In the genomic region with DNA sequence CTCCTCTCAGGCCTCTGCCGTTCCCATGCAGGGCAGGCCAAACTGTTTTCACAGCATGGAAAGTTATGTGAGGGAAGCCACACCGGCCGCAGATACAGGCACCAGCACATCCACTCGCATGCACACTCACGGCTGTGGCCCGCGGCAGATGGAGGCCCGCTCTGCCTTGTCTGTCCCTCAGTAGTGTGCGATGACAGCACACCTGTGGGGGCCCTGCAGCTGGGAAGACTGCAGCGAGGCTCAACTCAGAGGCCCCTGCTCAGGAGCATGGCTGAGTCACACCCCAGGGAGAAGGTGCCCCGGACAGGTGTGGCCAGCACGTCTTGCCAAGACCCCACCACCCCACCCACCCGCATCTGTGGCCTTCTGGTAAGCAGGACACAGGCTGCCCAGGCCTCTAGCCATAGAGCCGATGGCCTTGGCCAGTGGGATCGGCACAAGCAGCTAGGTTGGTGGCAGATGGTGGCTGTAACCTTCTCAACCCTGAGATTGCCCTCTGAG, we compare ENCODE assay signal across 10 cellular contexts. TPM values are rescaled to one million over a fixed set of nuclear protein-coding genes. Genes with fewer than 3 reads are reported as not detected.
DNase-seq lines count a peak whose midpoint lies in the region; ATAC-seq, FAIRE-seq and TF ChIP-seq lines count a peak whose summit lies in the region.
"Had no signal": no experiment of that assay in that cellular context is flagged by ENCODE, and none has a peak within 500 bp of the region (broad histone marks: within the 10 kb centered on the region; RNA-seq: fewer than 3 reads in every experiment).

No MANE protein-coding gene starts in this region.

- CTCF ChIA-PET in MCF 10A (lab: Yijun Ruan, JAX): interaction anchor here (0.6 kb wide), 1 partner anchor 23 kb away, joined by 3 read pairs; no protein-coding TSS in a partner anchor

- DNase-seq in Karpas-422: no peak
- DNase-seq in MCF 10A (ENCODE audit: unreplicated experiment): no peak
- no peak for DNase-seq in small intestine
- DNase-seq in GM10266 (ENCODE audit: extremely low spot score): no peak
- no peak for DNase-seq in head of caudate nucleus
- DNase-seq: MV-4-11, upper lobe of right lung had no signal

- peaks cover 36% of the 10 kb centered on the region for H3K79me2 ChIP-seq in Karpas-422 (ENCODE audit: low read length)

- no peaks in the 10 kb centered on the region for H3K9me2 ChIP-seq in Karpas-422 (replicated peaks; ENCODE audit: insufficient read depth, low read length)

- H3K4me3 Mint-ChIP-seq in MCF 10A (ENCODE audit: unreplicated experiment) (peak overlapping the region; percentile 83), nephron (peak overlapping the region; percentile 79 to 86 (median 83))

- no peaks in the 10 kb centered on the region for H3K9me3 ChIP-seq in BLaER1 treated with 17β-estradiol and CSF1 and Interleukin-3, amounts not matched to agents 10 nM and 100 nM (replicated peaks in 1 of 11)
- no peaks in the 10 kb centered on the region for H3K9me3 ChIP-seq in Karpas-422 (ENCODE audit: low read length)
- H3K9me3 ChIP-seq in small intestine (ENCODE audit: control insufficient read depth, low read depth): no peaks in the 10 kb centered on the region
- H3K9me3 ChIP-seq: upper lobe of right lung had no signal

- H2AFZ ChIP-seq in Karpas-422 (ENCODE audit: low read length): no peak overlapping the region

- H3K27me3 ChIP-seq in BLaER1 treated with 17β-estradiol and CSF1 and Interleukin-3, amounts not matched to agents 10 nM and 100 nM: no peaks in the 10 kb centered on the region
- H3K27me3 ChIP-seq in Karpas-422 (ENCODE audit: low read length) (no peaks in the 10 kb centered on the region), small intestine (ENCODE audit: control insufficient read depth in 2 of 2, insufficient read depth in 2 of 2, low read length in 2 of 2) (no peaks in the 10 kb centered on the region)
- H3K27me3 ChIP-seq: upper lobe of right lung had no signal

- H3K36me3 ChIP-seq in BLaER1 treated with 17β-estradiol and CSF1 and Interleukin-3, amounts not matched to agents 10 nM and 100 nM: peaks cover 0 to 27% (median 20%) of the 10 kb centered on the region in 11 experiments; a peak in 20 of 22 replicates
- no peaks in the 10 kb centered on the region for H3K36me3 ChIP-seq in Karpas-422 (ENCODE audit: insufficient read depth, low read length)
- H3K36me3 ChIP-seq in small intestine (ENCODE audit: control insufficient read depth in 2 of 2, insufficient read depth in 2 of 2, low read length in 2 of 2): no peaks in the 10 kb centered on the region
- H3K36me3 ChIP-seq: upper lobe of right lung had no signal

- H3K36me3 Mint-ChIP-seq in MCF 10A (ENCODE audit: insufficient read depth, unreplicated experiment): peaks cover 19% of the 10 kb centered on the region
- peaks cover 6% of the 10 kb centered on the region for H3K36me3 Mint-ChIP-seq in nephron (ENCODE audit: low read depth)

- FAIRE-seq in small intestine (lab: Jason Lieb, UNC): no peak

- peak overlapping the region in 10 of 11 experiments; percentile 97 to 100 (median 99); a peak in 15 of 22 replicates for H3K9ac ChIP-seq in BLaER1 treated with 17β-estradiol and CSF1 and Interleukin-3, amounts not matched to agents 10 nM and 100 nM
- peak overlapping the region; percentile 87; the same call in 1 of the 2 replicates for H3K9ac ChIP-seq in Karpas-422 (ENCODE audit: low read length)

- no peak overlapping the region for H3K27ac Mint-ChIP-seq in MCF 10A (ENCODE audit: low read depth, unreplicated experiment)
- H3K27ac Mint-ChIP-seq in nephron: peak overlapping the region in 2 of 3 experiments; percentile 40 to 41

- no peaks in the 10 kb centered on the region for H3K9me3 Mint-ChIP-seq in MCF 10A (ENCODE audit: unreplicated experiment)
- H3K9me3 Mint-ChIP-seq in nephron: no peaks in the 10 kb centered on the region

- intact Hi-C loops in MCF 10A (cut with micrococcal nuclease) (no loop called here), head of caudate nucleus (cut with DNase I) (loop anchor here (5.0 kb wide), 1 partner anchor 43 kb away; a partner anchor contains a TSS)

- peaks cover 33 to 42% (median 38%) of the 10 kb centered on the region in 10 experiments for H3K4me1 ChIP-seq in BLaER1 treated with 17β-estradiol and CSF1 and Interleukin-3, amounts not matched to agents 10 nM and 100 nM
- peaks cover 34% of the 10 kb centered on the region for H3K4me1 ChIP-seq in Karpas-422 (ENCODE audit: low read length)
- H3K4me1 ChIP-seq in small intestine (ENCODE audit: control insufficient read depth in 2 of 2, insufficient read depth in 1 of 2, low read depth in 1 of 2, low read length in 1 of 2): peaks cover 3 to 10% of the 10 kb centered on the region in 2 donors

- ATAC-seq in HG02840 (IDR thresholded peaks at IDR 0.05; ENCODE audit: low FRiP score, unreplicated experiment): no peak

- peak overlapping the region; percentile 90 to 99 (median 96) for H3K4me2 ChIP-seq in BLaER1 treated with 17β-estradiol and CSF1 and Interleukin-3, amounts not matched to agents 10 nM and 100 nM
- peak overlapping the region; percentile 94 for H3K4me2 ChIP-seq in Karpas-422 (ENCODE audit: low read depth, low read length, poor library complexity, severe bottlenecking)

- no peak overlapping the region for H3K27ac ChIP-seq in BLaER1 treated with 17β-estradiol and CSF1 and Interleukin-3, amounts not matched to agents 10 nM and 100 nM
- H3K27ac ChIP-seq in Karpas-422 (ENCODE audit: low read length): no peak overlapping the region
- H3K27ac ChIP-seq in small intestine (ENCODE audit: low read depth in 1 of 2, low read length in 1 of 2): no peak overlapping the region

- peaks cover 30 to 35% (median 32%) of the 10 kb centered on the region in 11 experiments for H4K20me1 ChIP-seq in BLaER1 treated with 17β-estradiol and CSF1 and Interleukin-3, amounts not matched to agents 10 nM and 100 nM
- peaks cover 31% of the 10 kb centered on the region; the same call in 1 of the 2 replicates for H4K20me1 ChIP-seq in Karpas-422 (ENCODE audit: insufficient read depth, low read depth, low read length)

- no peak for TF ChIP-seq CTCF in MCF 10A (IDR thresholded peaks at IDR 0.05; ENCODE audit: unreplicated experiment)
- no peak for TF ChIP-seq CTCF in nephron (IDR thresholded peaks at IDR 0.05; ENCODE audit: unreplicated experiment in 3 of 3)
- TF ChIP-seq CTCF in GM10266 (IDR thresholded peaks at IDR 0.05; ENCODE audit: control insufficient read depth, insufficient read depth, low read depth, missing control alignments): no peak

- POLR2A ChIA-PET in MCF 10A (lab: Yijun Ruan, JAX): interaction anchor here (1.3 kb wide), 1 partner anchor 16 kb away, joined by 3 read pairs; no protein-coding TSS in a partner anchor

- H3K4me3 ChIP-seq in BLaER1 treated with 17β-estradiol and CSF1 and Interleukin-3, amounts not matched to agents 10 nM and 100 nM: peak overlapping the region in 4 of 10 experiments; percentile 99 to 100 (median 100); a peak in 4 of 20 replicates
- H3K4me3 ChIP-seq in Karpas-422 (ENCODE audit: low read length) (peak overlapping the region; percentile 79; the same call in 1 of the 2 replicates), small intestine (ENCODE audit: low read depth in 1 of 2, low read length in 2 of 2) (no peak overlapping the region)

- H3K27me3 Mint-ChIP-seq in MCF 10A (ENCODE audit: insufficient read depth, unreplicated experiment) (no peaks in the 10 kb centered on the region), nephron (ENCODE audit: low read depth) (no peaks in the 10 kb centered on the region)

- no TSS peak for BruUV-seq in MCF 10A (replicated peaks; lab: Mats Ljungman, UMichigan)

- H3K4me1 Mint-ChIP-seq in MCF 10A (ENCODE audit: insufficient read depth, unreplicated experiment) (peaks cover 15% of the 10 kb centered on the region), nephron (peaks cover 29% of the 10 kb centered on the region)

- WGBS in small intestine, 3 donors: 83 to 89% (median 86%) methylated on average over 12 to 15 of the region's 15 CpGs

RNA-seq across cellular contexts. Expression of a gene that starts 1.3 kb away (rescaled TPM):
- 46.1 and 59.3 TPM in 2 replicates for total RNA-seq in Karpas-422 (2014; rRNA removed; shearing (Covaris generic); ENCODE audit: low replicate concordance)
- total RNA-seq in MCF 10A (2022): 62.1 and 70.5 TPM in 2 replicates
- 10 to 100 TPM; 56.2 to 67.0 (median 65.1) TPM for polyA plus RNA-seq in small intestine

RNA-seq across cellular contexts. Expression of a gene that starts 5.3 kb away (rescaled TPM):
- total RNA-seq in Karpas-422 (2014; rRNA removed; shearing (Covaris generic); ENCODE audit: low replicate concordance): 1.2 and 1.4 TPM in 2 replicates
- 1.8 and 2.2 TPM in 2 replicates for total RNA-seq in MCF 10A (2022)
- 10 to 100 TPM in 2 of 3 donors, 1 to 10 TPM in 1; 6.5 to 37.1 (median 27.8) TPM for polyA plus RNA-seq in small intestine

RNA-seq across cellular contexts. Expression of a gene that starts 28.5 kb away (rescaled TPM):
- 2.2 and 2.5 TPM in 2 replicates for total RNA-seq in Karpas-422 (2014; rRNA removed; shearing (Covaris generic); ENCODE audit: low replicate concordance)
- 1.5 and 3.3 TPM in 2 replicates for total RNA-seq in MCF 10A (2022)
- polyA plus RNA-seq in small intestine: 100 to 1,000 TPM in 2 of 3 donors, 10 to 100 TPM in 1; 10.6 to 203 (median 157) TPM

RNA-seq across cellular contexts. Expression of a gene that starts 32.7 kb away (rescaled TPM):
- total RNA-seq in Karpas-422 (2014; rRNA removed; shearing (Covaris generic); ENCODE audit: low replicate concordance): 28.1 and 94.6 TPM in 2 replicates
- 31.5 and 33.5 TPM in 2 replicates for total RNA-seq in MCF 10A (2022)
- polyA plus RNA-seq in small intestine: 10 to 100 TPM; 28.6 to 71.1 (median 50.0) TPM

RNA-seq across cellular contexts. Expression of a gene that starts 33.4 kb away (rescaled TPM):
- total RNA-seq in Karpas-422 (2014; rRNA removed; shearing (Covaris generic); ENCODE audit: low replicate concordance): 14.9 and 45.1 TPM in 2 replicates
- total RNA-seq in MCF 10A (2022): 15.9 and 27.4 TPM in 2 replicates
- 10 to 100 TPM; 16.8 to 22.7 (median 20.0) TPM for polyA plus RNA-seq in small intestine
